ENCODE assay signal across 15 cellular contexts in the genomic region with DNA sequence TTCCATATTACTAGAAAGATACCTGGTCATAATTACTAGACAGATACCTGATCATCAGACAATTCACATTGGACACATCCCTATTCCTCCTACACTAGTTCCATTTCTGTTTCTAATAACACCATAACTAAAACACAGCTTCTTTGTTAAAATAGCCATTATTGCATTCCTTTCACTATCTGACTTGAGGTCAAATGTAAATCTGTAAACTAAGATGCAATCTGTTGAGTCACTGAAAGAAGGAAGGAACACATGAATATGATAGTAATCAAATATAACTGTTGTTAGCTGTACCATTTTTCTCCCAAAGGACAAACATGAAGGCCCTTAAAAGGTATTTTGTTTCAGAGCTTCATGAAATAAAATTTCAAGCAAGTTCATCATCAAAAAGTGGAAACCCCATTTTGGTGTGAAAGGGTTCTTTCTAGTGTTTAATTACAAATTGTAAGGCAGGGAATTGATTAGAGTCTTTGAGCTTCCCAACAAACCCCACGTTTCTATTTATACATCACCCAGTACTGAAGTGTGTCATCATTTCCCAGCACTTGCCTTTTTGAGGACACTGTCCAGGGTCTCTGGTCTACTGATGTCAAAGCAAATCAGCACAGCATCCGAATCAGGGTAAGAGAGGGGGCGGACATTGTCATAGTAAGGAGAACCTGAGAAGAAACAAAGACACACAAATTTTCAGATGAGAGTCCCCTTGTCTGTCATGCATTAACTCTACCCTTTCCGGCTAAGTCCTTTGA. TPM values are rescaled to one million over a fixed set of nuclear protein-coding genes. Genes with fewer than 3 reads are reported as not detected.
DNase-seq lines count a peak whose midpoint lies in the region; FAIRE-seq and TF ChIP-seq lines count a peak whose summit lies in the region.
"Had no signal": no experiment of that assay in that cellular context is flagged by ENCODE, and none has a peak within 500 bp of the region (broad histone marks: within the 10 kb centered on the region; RNA-seq: fewer than 3 reads in every experiment).

No MANE protein-coding gene starts in this region.

- DNase-seq in AG04450 (ENCODE audit: low read depth, low spot score) (no peak), Peyer's patch (no peak), osteocyte (ENCODE audit: extremely low spot score, unreplicated experiment) (no peak), GM10248 (ENCODE audit: extremely low spot score) (no peak), NCI-H1930 (lab: John Stamatoyannopoulos, UW) (no peak), GM12891 (ENCODE audit: insufficient read length, low spot score) (no peak)
- no peak for DNase-seq in T-helper 2 cell treated with Interferon-gamma antibody and Interleukin-4, amounts not matched to agents 5 μg/mL and 100 μg/mL, for 36 hours (ENCODE audit: low spot score)
- DNase-seq: activated CD4-positive, CD25-positive, alpha-beta regulatory T cell; activated naive CD8-positive, alpha-beta T cell treated with anti-CD3 and anti-CD28 coated beads for 36 hours; DMS153; NCI-H1694 treated with DMSO at 0.1 percent for 48 hours had no signal

- H3K4me3 ChIP-seq in AG04450 (ENCODE audit: low read depth, low read length) (peak overlapping the region; percentile 28), Peyer's patch (no peak overlapping the region), esophagus (ENCODE audit: low read depth in 1 of 2, low read length in 2 of 2) (no peak overlapping the region)
- H3K4me3 ChIP-seq: lung, SK-N-MC had no signal

- POLR2A ChIA-PET in AG04450 (lab: Yijun Ruan, JAX): interaction anchor here (1.4 kb wide), 1 partner anchor 877 kb away, joined by 4 read pairs; no protein-coding TSS in a partner anchor
- POLR2A ChIA-PET in GM10248 (lab: Yijun Ruan, JAX): no interaction called here

- WGBS in esophagus, 2 donors: 74 to 78% methylated on average over 4 of the region's 4 CpGs

- peak overlapping the region; percentile 22 for H3K27ac ChIP-seq in AG04450 (ENCODE audit: low read depth, low read length)
- H3K27ac ChIP-seq in Peyer's patch: peak overlapping the region in 3 of 4 donors; percentile 71 to 84 (median 83)
- peak overlapping the region; percentile 62 to 70 for H3K27ac ChIP-seq in esophagus (ENCODE audit: low read depth in 2 of 2, low read length in 1 of 2)
- H3K27ac ChIP-seq: SK-N-MC had no signal

- no peak overlapping the region for H3K4me3 Mint-ChIP-seq in osteocyte (ENCODE audit: unreplicated experiment)
- H3K4me3 Mint-ChIP-seq in T-helper 2 cell treated with Interferon-gamma antibody and Interleukin-4, amounts not matched to agents 5 μg/mL and 100 μg/mL, for 36 hours: no peak overlapping the region
- H3K4me3 Mint-ChIP-seq: activated naive CD8-positive, alpha-beta T cell treated with anti-CD3 and anti-CD28 coated beads for 36 hours had no signal

- CTCF ChIA-PET in AG04450 (lab: Charles Lee): no interaction called here
- CTCF ChIA-PET in GM10248 (lab: Yijun Ruan, JAX): no interaction called here

- peaks cover 61% of the 10 kb centered on the region for H3K36me3 Mint-ChIP-seq in osteocyte (ENCODE audit: unreplicated experiment)
- H3K36me3 Mint-ChIP-seq in T-helper 2 cell treated with Interferon-gamma antibody and Interleukin-4, amounts not matched to agents 5 μg/mL and 100 μg/mL, for 36 hours (ENCODE audit: low read depth): no peaks in the 10 kb centered on the region
- H3K36me3 Mint-ChIP-seq: activated naive CD8-positive, alpha-beta T cell treated with anti-CD3 and anti-CD28 coated beads for 36 hours had no signal

- H3K27me3 ChIP-seq in AG04450 (ENCODE audit: control insufficient read depth, insufficient read depth, low read length) (no peaks in the 10 kb centered on the region), Peyer's patch (no peaks in the 10 kb centered on the region), esophagus (ENCODE audit: control insufficient read depth in 1 of 2, insufficient read depth in 2 of 2, low read length in 2 of 2) (no peaks in the 10 kb centered on the region)

- no peaks in the 10 kb centered on the region for H3K9me3 Mint-ChIP-seq in osteocyte (ENCODE audit: unreplicated experiment)
- H3K9me3 Mint-ChIP-seq in T-helper 2 cell treated with Interferon-gamma antibody and Interleukin-4, amounts not matched to agents 5 μg/mL and 100 μg/mL, for 36 hours: no peaks in the 10 kb centered on the region
- H3K9me3 Mint-ChIP-seq: activated naive CD8-positive, alpha-beta T cell treated with anti-CD3 and anti-CD28 coated beads for 36 hours had no signal

- TF ChIP-seq CTCF in AG04450 (IDR thresholded peaks at IDR 0.05; ENCODE audit: low read depth, low read length) (no peak), Peyer's patch (IDR thresholded peaks at IDR 0.05) (no peak), osteocyte (IDR thresholded peaks at IDR 0.05) (no peak), GM10248 (IDR thresholded peaks at IDR 0.05; ENCODE audit: control extremely low read depth, extremely low read depth, low read depth, missing control alignments) (no peak)

- peaks cover 0 to 39% (median 0%) of the 10 kb centered on the region in 3 donors for H3K36me3 ChIP-seq in Peyer's patch
- H3K36me3 ChIP-seq in esophagus (ENCODE audit: control insufficient read depth in 2 of 2, insufficient read depth in 2 of 2, low read length in 1 of 2): peaks cover 3 to 9% of the 10 kb centered on the region in 2 donors

- H3K4me1 ChIP-seq in Peyer's patch (peaks cover 0 to 67% (median 3%) of the 10 kb centered on the region in 4 donors), esophagus (ENCODE audit: control insufficient read depth in 2 of 2, insufficient read depth in 2 of 2, low read length in 1 of 2) (peaks cover 4 to 9% of the 10 kb centered on the region in 2 donors)

- peaks cover 90% of the 10 kb centered on the region for H3K4me1 Mint-ChIP-seq in osteocyte (ENCODE audit: unreplicated experiment)
- H3K4me1 Mint-ChIP-seq in T-helper 2 cell treated with Interferon-gamma antibody and Interleukin-4, amounts not matched to agents 5 μg/mL and 100 μg/mL, for 36 hours (ENCODE audit: low read depth): no peaks in the 10 kb centered on the region
- H3K4me1 Mint-ChIP-seq: activated naive CD8-positive, alpha-beta T cell treated with anti-CD3 and anti-CD28 coated beads for 36 hours had no signal

- H3K27me3 Mint-ChIP-seq in osteocyte (ENCODE audit: unreplicated experiment): no peaks in the 10 kb centered on the region
- H3K27me3 Mint-ChIP-seq in T-helper 2 cell treated with Interferon-gamma antibody and Interleukin-4, amounts not matched to agents 5 μg/mL and 100 μg/mL, for 36 hours (ENCODE audit: low read depth): no peaks in the 10 kb centered on the region

- H3K27ac Mint-ChIP-seq in osteocyte (ENCODE audit: unreplicated experiment): peak overlapping the region; percentile 65
- H3K27ac Mint-ChIP-seq in T-helper 2 cell treated with Interferon-gamma antibody and Interleukin-4, amounts not matched to agents 5 μg/mL and 100 μg/mL, for 36 hours: no peak overlapping the region
- H3K27ac Mint-ChIP-seq: activated naive CD8-positive, alpha-beta T cell treated with anti-CD3 and anti-CD28 coated beads for 36 hours had no signal

- H3K9me3 ChIP-seq in AG04450 (ENCODE audit: control insufficient read depth, insufficient read depth, low read length) (no peaks in the 10 kb centered on the region), Peyer's patch (no peaks in the 10 kb centered on the region), esophagus (ENCODE audit: control insufficient read depth in 2 of 2, insufficient read depth in 1 of 2, low read depth in 1 of 2, low read length in 1 of 2) (no peaks in the 10 kb centered on the region)

- TF ChIP-seq POLR2A in Peyer's patch (IDR thresholded peaks at IDR 0.05) (no peak), GM12891 (IDR thresholded peaks at IDR 0.05; ENCODE audit: low read depth, low read length) (no peak)

- no peak for FAIRE-seq in GM12891 (lab: Jason Lieb, UNC)
- FAIRE-seq: urothelium cell line had no signal

TF ChIP-seq in GM12891, 5 proteins besides CTCF, POLR2A, EP300 and RAD21:
- TF ChIP-seq PAX5 (IDR thresholded peaks at IDR 0.05; ENCODE audit: insufficient read depth, low read length, severe bottlenecking): no peak
- TF ChIP-seq POU2F2 (IDR thresholded peaks at IDR 0.05; ENCODE audit: low read depth, low read length): no peak
- no peak for TF ChIP-seq POLR2AphosphoS5 (IDR thresholded peaks at IDR 0.05; ENCODE audit: low read depth, low read length)
- TF ChIP-seq SPI1 (IDR thresholded peaks at IDR 0.05; ENCODE audit: low read depth, low read length): no peak
- TF ChIP-seq TAF1 (IDR thresholded peaks at IDR 0.05; ENCODE audit: low read depth, low read length): no peak

RNA-seq across cellular contexts. Expression of gene RND3, which starts 13.0 kb away (rescaled TPM):
- polyA plus RNA-seq in AG04450 (2011; rRNA removed): 533 and 627 TPM in 2 replicates
- polyA minus RNA-seq in AG04450 (2011; rRNA and poly(A)+ RNA removed): 743 and 759 TPM in 2 replicates
- total RNA-seq in Peyer's patch: 10 to 100 TPM; 14.9 to 80.6 (median 46.7) TPM
- 100 to 1,000 TPM in 1 of 2 donors, 10 to 100 TPM in 1; 47.6 to 151 TPM for polyA plus RNA-seq in esophagus
- 146 and 160 TPM in 2 replicates for total RNA-seq in osteocyte
- polyA plus RNA-seq in GM12891 (2012; ENCODE audit: low read depth, missing spikeins): not detected
- total RNA-seq: activated naive CD8-positive, alpha-beta T cell treated with anti-CD3 and anti-CD28 coated beads for 36 hours had no signal

Comparison
In these comparisons a context has a peak if more than half of its experiments do, and no peak if none do; other contexts are left out.
1. H3K27ac ChIP-seq: peak in every context shown above with its lines; median percentile 83 in Peyer's patch; 66 in esophagus; 22 in AG04450.